Comparison of ENCODE assay signal across 12 cellular contexts in the genomic region with DNA sequence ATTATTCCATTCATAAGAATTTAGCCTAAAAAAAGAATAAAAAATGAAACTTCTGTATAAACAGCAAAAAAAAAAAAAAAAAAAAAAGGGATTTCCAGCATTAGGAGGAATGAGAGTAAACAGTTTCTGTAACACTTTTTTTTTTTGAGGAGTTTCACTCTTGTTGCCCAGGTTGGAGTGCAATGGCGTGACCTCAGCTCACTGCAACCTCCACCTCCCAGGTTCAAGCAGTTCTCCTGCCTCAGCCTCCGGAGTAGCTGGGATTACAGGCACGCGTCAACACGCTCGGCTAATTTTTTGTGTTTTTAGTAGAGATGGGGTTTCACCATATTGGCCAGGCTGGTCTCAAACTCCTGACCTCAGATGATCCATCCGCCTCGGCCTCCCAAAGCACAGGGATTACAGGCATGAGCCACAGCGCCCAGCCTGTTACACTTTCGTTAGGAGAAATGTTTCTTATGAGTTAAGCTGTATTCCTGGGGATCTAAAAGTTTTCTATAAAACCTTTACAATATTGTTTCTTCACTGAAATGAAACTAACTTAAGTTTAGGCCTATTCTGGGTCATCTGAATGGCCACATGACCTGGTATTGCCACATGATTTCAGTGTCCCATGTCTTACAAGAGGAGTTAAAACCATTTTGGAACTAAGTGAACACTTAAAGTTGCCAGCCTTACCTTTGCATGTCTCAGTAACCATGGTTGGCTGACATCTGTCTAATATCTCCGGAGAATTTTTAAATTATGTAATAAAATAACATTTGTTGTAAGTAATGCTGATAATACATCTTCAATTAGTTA. TPM values are rescaled to one million over a fixed set of nuclear protein-coding genes. Genes with fewer than 3 reads are reported as not detected.
DNase-seq lines count a peak whose midpoint lies in the region; ATAC-seq, FAIRE-seq and TF ChIP-seq lines count a peak whose summit lies in the region.
"Had no signal": no experiment of that assay in that cellular context is flagged by ENCODE, and none has a peak within 500 bp of the region (broad histone marks: within the 10 kb centered on the region; RNA-seq: fewer than 3 reads in every experiment).

No MANE protein-coding gene starts in this region.

- FAIRE-seq in HepG2 (lab: Jason Lieb, UNC), result no peak
- FAIRE-seq: bronchial epithelial cell had no signal

- peak overlapping the region; percentile 42 for H3K27ac Mint-ChIP-seq in type B pancreatic cell

- TF ChIP-seq RAD21 in HepG2 (CRISPR knock-in tag; IDR thresholded peaks at IDR 0.05), result no peak

- 86 to 95% (median 92%) methylated on average over 11 of the region's 11 CpGs for WGBS in heart left ventricle, 4 donors
- 96% methylated on average over 11 of the region's 11 CpGs for WGBS in HepG2 (ENCODE audit: low lambda C conversion rate)

- peaks cover 0 to 83% (median 55%) of the 10 kb centered on the region in 12 donors for H3K4me1 ChIP-seq in heart left ventricle
- peaks cover 30% of the 10 kb centered on the region for H3K4me1 ChIP-seq in adipocyte (ENCODE audit: control insufficient read depth, insufficient read depth, low read length)
- H3K4me1 ChIP-seq in HepG2 (ENCODE audit: insufficient read depth, low read length), result peaks cover 56% of the 10 kb centered on the region

- peaks cover 33% of the 10 kb centered on the region for H3K4me1 Mint-ChIP-seq in type B pancreatic cell (ENCODE audit: unreplicated experiment)

- BruUV-seq in HepG2 (replicated peaks; lab: Mats Ljungman, UMichigan), result no TSS peak

- no peak for TF ChIP-seq POLR2A in heart left ventricle (IDR thresholded peaks at IDR 0.05)
- no peak for TF ChIP-seq POLR2A in HepG2 (IDR thresholded peaks at IDR 0.05; ENCODE audit: insufficient read depth in 1 of 2, low read depth in 2 of 2, low read length in 2 of 2)

- H3K9me3 ChIP-seq in heart left ventricle, result no peaks in the 10 kb centered on the region
- no peaks in the 10 kb centered on the region for H3K9me3 ChIP-seq in adipocyte (ENCODE audit: control insufficient read depth, low read length)
- H3K9me3 ChIP-seq in HepG2 (ENCODE audit: low read length), result no peaks in the 10 kb centered on the region

- peak overlapping the region in 11 of 12 donors; percentile 41 to 78 (median 72) for H3K27ac ChIP-seq in heart left ventricle
- H3K27ac ChIP-seq in HepG2 (ENCODE audit: extremely low read length, insufficient read depth, low read length), result peak overlapping the region; percentile 55

- peak overlapping the region; percentile 57 for H3K4me2 ChIP-seq in HepG2 (ENCODE audit: low read depth, low read length)

- CTCF ChIA-PET in HepG2 (lab: Yijun Ruan, JAX; ENCODE audit: low intra/inter-chr PET ratio, low total read pairs), result no interaction called here

- in situ Hi-C loops in HepG2 (cut with HindIII; ENCODE audit: extremely low pct_ligation_motif_present, low pct_unique_long_range_greater_than_20kb), result no loop called here

- H3K9me3 Mint-ChIP-seq in type B pancreatic cell, result peaks cover 8% of the 10 kb centered on the region

- intact Hi-C loops in heart left ventricle (cut with DNase I) (loop anchor here in 2 of 10 donors (2.0 to 5.0 kb wide), 2 partner anchors 18 to 41 kb away; a partner anchor contains a TSS), Right ventricle myocardium inferior (cut with DNase I) (no loop called here), HepG2 (cut with micrococcal nuclease; ENCODE audit: unreplicated experiment) (no loop called here)

- no peak overlapping the region for H3K4me3 Mint-ChIP-seq in type B pancreatic cell

- no peak overlapping the region for H3K4me3 ChIP-seq in heart left ventricle
- H3K4me3 ChIP-seq in adipocyte (ENCODE audit: low read length), result no peak overlapping the region
- H3K4me3 ChIP-seq in HepG2 (replicated peaks in 1 of 3; ENCODE audit: insufficient read depth in 1 of 3, low read depth in 2 of 3, low read length in 3 of 3), result no peak overlapping the region

- TF ChIP-seq EP300 in HepG2 (IDR thresholded peaks at IDR 0.05; ENCODE audit: low read depth in 2 of 2, low read length in 2 of 2) (no peak), HepG2 (CRISPR knock-in tag; IDR thresholded peaks at IDR 0.05; ENCODE audit: borderline replicate concordance) (no peak)

- H3K36me3 Mint-ChIP-seq in type B pancreatic cell, result peaks cover 17% of the 10 kb centered on the region

- peaks cover 95% of the 10 kb centered on the region for H3K79me2 ChIP-seq in HepG2 (ENCODE audit: insufficient read depth, low read length)

- H3K36me3 ChIP-seq in heart left ventricle (peaks cover 0 to 13% (median 0%) of the 10 kb centered on the region in 9 donors), adipocyte (ENCODE audit: control insufficient read depth, insufficient read depth, low read length, severe bottlenecking) (peaks cover 10% of the 10 kb centered on the region), HepG2 (replicated peaks in 1 of 2; ENCODE audit: control insufficient read depth in 1 of 2, insufficient read depth in 2 of 2, low read length in 2 of 2) (no peaks in the 10 kb centered on the region)

- H3K27me3 ChIP-seq in heart left ventricle (no peaks in the 10 kb centered on the region), adipocyte (replicated peaks; ENCODE audit: control insufficient read depth, insufficient read depth, low read length) (no peaks in the 10 kb centered on the region), HepG2 (ENCODE audit: control insufficient read depth in 1 of 2, insufficient read depth in 2 of 2, low read length in 2 of 2) (no peaks in the 10 kb centered on the region)

- peaks cover 17% of the 10 kb centered on the region; the same call in 1 of the 2 replicates for H4K20me1 ChIP-seq in HepG2 (ENCODE audit: insufficient read depth, low read length)

- H3K9ac ChIP-seq in adipocyte (ENCODE audit: low read length) (no peak overlapping the region), HepG2 (ENCODE audit: insufficient read depth, low read depth, low read length) (no peak overlapping the region)

- ATAC-seq in heart left ventricle (no peak), Right ventricle myocardium inferior (no peak), HepG2 (no peak), GM19397 (IDR thresholded peaks at IDR 0.05; ENCODE audit: unreplicated experiment) (no peak), HG03280 (IDR thresholded peaks at IDR 0.05; ENCODE audit: unreplicated experiment) (no peak)
- ATAC-seq: Panc1 had no signal

- TF ChIP-seq CTCF in heart left ventricle (IDR thresholded peaks at IDR 0.05), result no peak
- no peak for TF ChIP-seq CTCF in HepG2 (CRISPR knock-in tag; IDR thresholded peaks at IDR 0.05)
- TF ChIP-seq CTCF in type B pancreatic cell (conservative IDR thresholded peaks at IDR 0.05), result no peak

- no peak overlapping the region for H2AFZ ChIP-seq in HepG2 (ENCODE audit: low read length)

- no peaks in the 10 kb centered on the region for H3K27me3 Mint-ChIP-seq in type B pancreatic cell

- DNase-seq in heart left ventricle, result no peak
- DNase-seq in Right ventricle myocardium inferior (ENCODE audit: missing footprints), result no peak
- DNase-seq in adipocyte (ENCODE audit: low read depth), result peak; percentile 10
- DNase-seq in HepG2 (ENCODE audit: low spot score), result no peak
- no peak for DNase-seq in type B pancreatic cell (ENCODE audit: extremely low spot score, unreplicated experiment)
- DNase-seq in NCI-H1694 (lab: John Stamatoyannopoulos, UW), result no peak
- DNase-seq: activated CD4-positive, CD25-positive, alpha-beta regulatory T cell treated with anti-CD3 and anti-CD28 coated beads, Interleukin-2, amount 50 U/mL, for 72 hours; NCI-H2081 treated with DMSO at 0.1 percent for 48 hours had no signal

- POLR2A ChIA-PET in HepG2 (lab: Yijun Ruan, JAX), result interaction anchor here (0.8 kb wide), 1 partner anchor 17 kb away, joined by 3 read pairs; no protein-coding TSS in a partner anchor

RNA-seq across cellular contexts. Expression of a gene that starts 17.5 kb away (rescaled TPM):
- total RNA-seq in heart left ventricle (100 to 1,000 TPM in 3 of 9 donors, 10 to 100 TPM in 6; 58.4 to 113 (median 90.7) TPM), Right ventricle myocardium inferior (80.2 TPM), HepG2 (2016; rRNA removed; fragmentation: Illumina TruSeq; extraction: Trizol) (96.2 and 132 TPM in 2 replicates), type B pancreatic cell (ENCODE audit: low replicate concordance) (97.8 and 111 TPM in 2 replicates)
- polyA plus RNA-seq in heart left ventricle (10 to 100 TPM; 13.8 to 40.9 TPM), HepG2 (2011; rRNA removed) (34.0 and 40.2 TPM in 2 replicates)
- total RNA-seq in HepG2 (2016; cell fraction: cytosol; rRNA removed; fragmentation: Illumina TruSeq; extraction: Trizol; ENCODE audit: low read depth), result 162 and 182 TPM in 2 replicates
- 95.6 and 122 TPM in 2 replicates for total RNA-seq in HepG2 (2016; cell fraction: insoluble cytoplasmic fraction; rRNA removed; fragmentation: Illumina TruSeq; extraction: Trizol)
- total RNA-seq in HepG2 (2016; cell fraction: membrane; rRNA removed; fragmentation: Illumina TruSeq; extraction: Trizol), result 148 and 164 TPM in 2 replicates
- total RNA-seq in HepG2 (2016; cell fraction: nucleus; rRNA removed; fragmentation: Illumina TruSeq; extraction: Trizol), result 74.9 and 75.8 TPM in 2 replicates
- polyA plus RNA-seq in HepG2 (2011; cell fraction: cytosol; rRNA removed), result 22.8 and 32.4 TPM in 2 replicates
- 16.3 and 21.0 TPM in 2 replicates for polyA plus RNA-seq in HepG2 (2011; cell fraction: nucleus; rRNA removed)
- polyA plus RNA-seq in HepG2 (2012), result 48.7 and 54.8 TPM in 2 replicates
- polyA plus RNA-seq in HepG2 (2016; cell fraction: cytosol; fragmentation: Illumina TruSeq; extraction: Trizol; ENCODE audit: low read depth), result 61.1 and 63.8 TPM in 2 replicates
- polyA plus RNA-seq in HepG2 (2016; cell fraction: insoluble cytoplasmic fraction; fragmentation: Illumina TruSeq; extraction: Trizol; ENCODE audit: low read depth), result 69.3 and 70.0 TPM in 2 replicates
- polyA plus RNA-seq in HepG2 (2016; cell fraction: membrane; fragmentation: Illumina TruSeq; extraction: Trizol; ENCODE audit: low read depth), result 82.3 and 86.6 TPM in 2 replicates
- polyA plus RNA-seq in HepG2 (2016; cell fraction: nucleus; fragmentation: Illumina TruSeq; extraction: Trizol; ENCODE audit: insufficient read depth, low read depth), result 36.9 and 38.6 TPM in 2 replicates
- 48.2 and 195 TPM in 2 replicates for polyA minus RNA-seq in HepG2 (2011; rRNA and poly(A)+ RNA removed; ENCODE audit: low replicate concordance)
- polyA minus RNA-seq in HepG2 (2011; cell fraction: cytosol; rRNA and poly(A)+ RNA removed), result 51.8 and 65.1 TPM in 2 replicates
- polyA minus RNA-seq in HepG2 (2011; cell fraction: nucleus; rRNA and poly(A)+ RNA removed), result 86.8 and 96.2 TPM in 2 replicates
